ENCODE assay signal across 1 cellular context in the genomic region with DNA sequence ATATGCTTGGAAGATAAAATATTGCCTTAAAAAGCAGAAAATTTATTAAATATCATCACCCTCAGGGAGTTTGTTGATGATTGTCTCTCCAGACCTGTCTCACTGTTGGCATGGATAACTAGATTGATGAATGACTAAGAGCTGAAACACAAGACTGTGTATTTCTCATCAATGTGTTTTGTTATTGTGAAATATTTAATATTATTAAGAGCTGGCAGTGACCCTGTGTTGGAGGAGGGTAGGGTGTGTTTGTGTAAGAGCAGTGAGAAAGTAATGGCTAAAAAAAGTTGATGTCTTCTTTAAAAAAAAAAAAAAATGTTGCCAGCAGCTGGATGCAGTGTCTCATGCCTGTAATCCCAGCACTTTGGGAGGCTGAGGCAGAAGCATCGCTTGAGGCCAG.
TF ChIP-seq lines count a peak whose summit lies in the region.

No MANE protein-coding gene starts in this region.

TF ChIP-seq in K562, 482 proteins besides CTCF, POLR2A, EP300 and RAD21 (continued from another document):
- no peak for TF ChIP-seq TBL1XR1 (IDR thresholded peaks at IDR 0.05; ENCODE audit: low read length in 2 of 2)
- no peak for TF ChIP-seq EHMT2 (IDR thresholded peaks at IDR 0.05)
- TF ChIP-seq CBFB (CRISPR knock-in tag; IDR thresholded peaks at IDR 0.05), result no peak
- TF ChIP-seq, protein P1, sequence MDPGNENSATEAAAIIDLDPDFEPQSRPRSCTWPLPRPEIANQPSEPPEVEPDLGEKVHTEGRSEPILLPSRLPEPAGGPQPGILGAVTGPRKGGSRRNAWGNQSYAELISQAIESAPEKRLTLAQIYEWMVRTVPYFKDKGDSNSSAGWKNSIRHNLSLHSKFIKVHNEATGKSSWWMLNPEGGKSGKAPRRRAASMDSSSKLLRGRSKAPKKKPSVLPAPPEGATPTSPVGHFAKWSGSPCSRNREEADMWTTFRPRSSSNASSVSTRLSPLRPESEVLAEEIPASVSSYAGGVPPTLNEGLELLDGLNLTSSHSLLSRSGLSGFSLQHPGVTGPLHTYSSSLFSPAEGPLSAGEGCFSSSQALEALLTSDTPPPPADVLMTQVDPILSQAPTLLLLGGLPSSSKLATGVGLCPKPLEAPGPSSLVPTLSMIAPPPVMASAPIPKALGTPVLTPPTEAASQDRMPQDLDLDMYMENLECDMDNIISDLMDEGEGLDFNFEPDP (CRISPR knock-in tag; IDR thresholded peaks at IDR 0.05), result no peak
TF ChIP-seq in K562: peak in this region for 2.
